In the genomic region with DNA sequence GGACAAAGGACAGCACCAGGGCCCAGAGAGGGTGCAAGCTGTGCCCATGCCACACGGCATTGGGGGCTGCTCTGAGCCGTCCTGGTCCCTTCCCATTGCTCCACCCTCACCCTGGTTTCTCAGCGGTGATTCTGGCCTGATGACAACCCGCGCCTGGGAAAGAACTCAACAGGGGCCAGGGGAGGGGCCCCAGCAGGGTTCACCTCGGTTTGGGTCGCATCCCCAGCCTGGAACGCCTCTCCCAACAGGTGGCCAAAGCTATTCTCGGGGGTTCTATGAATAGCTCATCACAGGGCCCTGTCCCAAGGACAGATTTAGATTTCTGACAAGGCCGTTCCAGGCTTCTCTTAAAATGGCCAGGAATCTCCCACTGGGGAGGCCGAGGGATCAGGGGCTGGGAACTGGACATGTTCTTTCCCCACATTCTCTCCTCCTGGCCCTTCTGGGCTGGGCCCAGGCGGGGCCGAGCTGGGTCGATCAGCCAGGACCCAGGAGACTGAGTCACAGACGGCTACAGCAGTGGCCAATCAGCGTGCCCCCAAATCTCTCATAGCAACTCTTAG, we compare ENCODE assay signal across 30 cellular contexts. TPM values are rescaled to one million over a fixed set of nuclear protein-coding genes. Genes with fewer than 3 reads are reported as not detected.
DNase-seq lines count a peak whose midpoint lies in the region; ATAC-seq and TF ChIP-seq lines count a peak whose summit lies in the region.
"Had no signal": no experiment of that assay in that cellular context is flagged by ENCODE, and none has a peak within 500 bp of the region (broad histone marks: within the 10 kb centered on the region; RNA-seq: fewer than 3 reads in every experiment).

No MANE protein-coding gene starts in this region.

- peaks cover 93% of the 10 kb centered on the region for H3K4me1 ChIP-seq in left ventricle myocardium inferior
- no peaks in the 10 kb centered on the region for H3K4me1 ChIP-seq in ovary (ENCODE audit: insufficient read depth)
- H3K4me1 ChIP-seq: foreskin keratinocyte, prostate gland had no signal

- H3K27me3 ChIP-seq in left ventricle myocardium inferior (ENCODE audit: low read depth) (no peaks in the 10 kb centered on the region), ovary (no peaks in the 10 kb centered on the region)
- H3K27me3 ChIP-seq: foreskin keratinocyte, MG63, tibial artery had no signal

- no peaks in the 10 kb centered on the region for H3K4me1 Mint-ChIP-seq in activated naive CD8-positive, alpha-beta T cell treated with anti-CD3 and anti-CD28 coated beads, Interleukin-2, amount 10 ng/mL, durations not matched to agents 7 days and 5 days
- peaks cover 2% of the 10 kb centered on the region for H3K4me1 Mint-ChIP-seq in activated naive CD8-positive, alpha-beta T cell treated with anti-CD3 and anti-CD28 coated beads, Interleukin-2, amount 50 U/mL, for 24 hours

- intact Hi-C loops in left ventricle myocardium inferior (cut with micrococcal nuclease) (no loop called here), ovary (cut with DNase I) (no loop called here)

- H3K9me3 ChIP-seq in left ventricle myocardium inferior (replicated peaks) (no peaks in the 10 kb centered on the region), ovary (no peaks in the 10 kb centered on the region)
- H3K9me3 ChIP-seq: MG63, prostate gland, spleen, tibial artery had no signal

- H3K27ac ChIP-seq in left ventricle myocardium inferior (replicated peaks) (peak overlapping the region; percentile 93), ovary (no peak overlapping the region)
- H3K27ac ChIP-seq: epithelial cell of prostate, foreskin keratinocyte, prostate gland, spleen had no signal

- TF ChIP-seq CTCF in left ventricle myocardium inferior (IDR thresholded peaks at IDR 0.05; ENCODE audit: borderline replicate concordance) (no peak), ovary (IDR thresholded peaks at IDR 0.05) (no peak), foreskin fibroblast (IDR thresholded peaks at IDR 0.05; ENCODE audit: low read depth, low read length) (no peak)

- 59 to 70% (median 64%) methylated on average over 16 of the region's 16 CpGs for WGBS in ovary, 3 donors

- no peak overlapping the region for H3K27ac Mint-ChIP-seq in activated naive CD8-positive, alpha-beta T cell treated with anti-CD3 and anti-CD28 coated beads, Interleukin-2, amount 10 ng/mL, durations not matched to agents 7 days and 5 days
- H3K27ac Mint-ChIP-seq in activated naive CD8-positive, alpha-beta T cell treated with anti-CD3 and anti-CD28 coated beads, Interleukin-2, amount 50 U/mL, for 24 hours = no peak overlapping the region
- H3K27ac Mint-ChIP-seq: nephron progenitor cell had no signal

- peak overlapping the region; percentile 48 for H3K4me3 ChIP-seq in left ventricle myocardium inferior
- no peak overlapping the region for H3K4me3 ChIP-seq in ovary
- no peak overlapping the region for H3K4me3 ChIP-seq in foreskin fibroblast (ENCODE audit: low read depth in 1 of 2, low read length in 2 of 2)
- H3K4me3 ChIP-seq: MG63, prostate gland, spleen, tibial artery had no signal

- POLR2A ChIA-PET in activated naive CD8-positive, alpha-beta T cell treated with anti-CD3 and anti-CD28 coated beads, Interleukin-2, amount 10 ng/mL, durations not matched to agents 7 days and 5 days (lab: Charles Lee) = no interaction called here

- peaks cover 3% of the 10 kb centered on the region for H3K27me3 Mint-ChIP-seq in activated naive CD8-positive, alpha-beta T cell treated with anti-CD3 and anti-CD28 coated beads, Interleukin-2, amount 10 ng/mL, durations not matched to agents 7 days and 5 days
- H3K27me3 Mint-ChIP-seq in activated naive CD8-positive, alpha-beta T cell treated with anti-CD3 and anti-CD28 coated beads, Interleukin-2, amount 50 U/mL, for 24 hours = peaks cover 5% of the 10 kb centered on the region

- no peak for TF ChIP-seq EP300 in ovary (IDR thresholded peaks at IDR 0.05)

- DNase-seq in activated naive CD8-positive, alpha-beta T cell treated with anti-CD3 and anti-CD28 coated beads, Interleukin-2, amount 10 ng/mL, durations not matched to agents 7 days and 5 days = peak; percentile 17
- no peak for DNase-seq in activated naive CD8-positive, alpha-beta T cell treated with anti-CD3 and anti-CD28 coated beads, Interleukin-2, amount 50 U/mL, for 24 hours
- DNase-seq in left ventricle myocardium inferior (peak; percentile 80), ovary (peak in 4 of 5 donors; percentile 8 to 29 (median 17)), inferior parietal cortex (ENCODE audit: extremely low spot score) (no peak), ecto neural progenitor cell (ENCODE audit: low spot score) (no peak), foreskin fibroblast (no peak)
- DNase-seq: activated CD8-positive, alpha-beta memory T cell treated with anti-CD3 and anti-CD28 coated beads, Interleukin-2, amount 50 U/mL, for 48 hours; activated gamma-delta T cell; COR-L47; dermis blood vessel endothelial cell; DMS79; foreskin keratinocyte; kidney glomerular epithelial cell; mesenchymal stem cell; MG63; NCI-H146; NCI-H2171 treated with DMSO at 0.1 percent for 48 hours; NCI-H526 treated with DMSO at 0.1 percent for 48 hours; nephron progenitor cell; RPMI8226; stimulated activated CD4-positive, alpha-beta T cell treated with anti-CD3 and anti-CD28 coated beads, Interleukin-4, amount 100 ng/mL, for 1 hour; stimulated activated naive CD4-positive, alpha-beta T cell treated with Interleukin-2 at 50 U/mL for 16 hours had no signal

- no peak overlapping the region for H3K4me3 Mint-ChIP-seq in activated naive CD8-positive, alpha-beta T cell treated with anti-CD3 and anti-CD28 coated beads, Interleukin-2, amount 10 ng/mL, durations not matched to agents 7 days and 5 days
- no peak overlapping the region for H3K4me3 Mint-ChIP-seq in activated naive CD8-positive, alpha-beta T cell treated with anti-CD3 and anti-CD28 coated beads, Interleukin-2, amount 50 U/mL, for 24 hours
- H3K4me3 Mint-ChIP-seq: nephron progenitor cell had no signal

- H3K36me3 ChIP-seq in left ventricle myocardium inferior = peaks cover 14% of the 10 kb centered on the region
- no peaks in the 10 kb centered on the region for H3K36me3 ChIP-seq in ovary
- H3K36me3 ChIP-seq: MG63, prostate gland, tibial artery had no signal

- TF ChIP-seq POLR2A in ovary (IDR thresholded peaks at IDR 0.05) = no peak

- ATAC-seq in activated naive CD8-positive, alpha-beta T cell treated with anti-CD3 and anti-CD28 coated beads, Interleukin-2, amount 10 ng/mL, durations not matched to agents 7 days and 5 days (ENCODE audit: low read depth) = no peak
- ATAC-seq in activated naive CD8-positive, alpha-beta T cell treated with anti-CD3 and anti-CD28 coated beads, Interleukin-2, amount 50 U/mL, for 24 hours = no peak
- no peak for ATAC-seq in GM19395 (IDR thresholded peaks at IDR 0.05; ENCODE audit: unreplicated experiment)
- ATAC-seq: foreskin keratinocyte, SK-N-SH treated with all-trans-retinoic acid at 6 μM for 48 hours had no signal

- H3K36me3 Mint-ChIP-seq in activated naive CD8-positive, alpha-beta T cell treated with anti-CD3 and anti-CD28 coated beads, Interleukin-2, amount 10 ng/mL, durations not matched to agents 7 days and 5 days = no peaks in the 10 kb centered on the region
- no peaks in the 10 kb centered on the region for H3K36me3 Mint-ChIP-seq in activated naive CD8-positive, alpha-beta T cell treated with anti-CD3 and anti-CD28 coated beads, Interleukin-2, amount 50 U/mL, for 24 hours (ENCODE audit: low read depth)

- H3K9me3 Mint-ChIP-seq in activated naive CD8-positive, alpha-beta T cell treated with anti-CD3 and anti-CD28 coated beads, Interleukin-2, amount 10 ng/mL, durations not matched to agents 7 days and 5 days = no peaks in the 10 kb centered on the region
- H3K9me3 Mint-ChIP-seq in activated naive CD8-positive, alpha-beta T cell treated with anti-CD3 and anti-CD28 coated beads, Interleukin-2, amount 50 U/mL, for 24 hours = no peaks in the 10 kb centered on the region
- H3K9me3 Mint-ChIP-seq: nephron progenitor cell had no signal

RNA-seq across cellular contexts. Expression of gene GRIP2, which starts 17.9 kb away (rescaled TPM):
- total RNA-seq in activated naive CD8-positive, alpha-beta T cell treated with anti-CD3 and anti-CD28 coated beads, Interleukin-2, amount 10 ng/mL, durations not matched to agents 7 days and 5 days = not detected
- total RNA-seq in left ventricle myocardium inferior (59.1 TPM), ovary (10 to 100 TPM in 2 of 7 donors, 1 to 10 TPM in 5; 1.1 to 19.4 (median 5.4) TPM)
- polyA plus RNA-seq in ovary = 10 to 100 TPM in 1 of 2 donors, 1 to 10 TPM in 1; 1.6 to 11.2 TPM
- total RNA-seq: T-helper 2 cell treated with Interferon-gamma antibody and Interleukin-4, amounts not matched to agents 100 ng/mL and 5 ng/mL, for 36 hours had no signal

Comparison
In these comparisons a context has a peak if more than half of its experiments do, and no peak if none do; other contexts are left out.
1. DNase-seq: peak in activated naive CD8-positive, alpha-beta T cell treated with anti-CD3 and anti-CD28 coated beads, Interleukin-2, amount 10 ng/mL, durations not matched to agents 7 days and 5 days (single experiment), left ventricle myocardium inferior (single experiment) and ovary (4 of 5); none in activated naive CD8-positive, alpha-beta T cell treated with anti-CD3 and anti-CD28 coated beads, Interleukin-2, amount 50 U/mL, for 24 hours (single experiment), inferior parietal cortex (single experiment), ecto neural progenitor cell (single experiment) and foreskin fibroblast (0 of 2).